14 cellular contexts compared by ENCODE assay signal in the genomic region with DNA sequence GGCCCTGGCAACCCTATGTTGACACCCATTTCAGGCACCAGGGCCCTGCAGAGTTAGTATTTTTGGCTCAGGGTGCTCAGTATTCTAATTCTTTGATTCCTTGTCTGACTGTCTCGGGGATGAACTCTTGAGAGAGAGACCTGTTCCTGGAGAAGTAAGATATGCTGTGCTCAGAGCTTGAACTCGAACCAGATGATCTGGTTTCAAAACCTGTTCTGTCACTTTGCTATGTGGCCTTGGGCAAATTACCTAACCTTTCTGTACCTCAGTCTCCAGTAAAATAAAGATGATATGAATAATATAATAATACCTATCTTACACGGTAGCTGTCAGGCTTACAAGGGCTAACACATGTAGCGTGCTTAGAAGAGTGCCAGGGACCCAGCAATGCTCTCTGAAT.
DNase-seq lines count a peak whose midpoint lies in the region; ATAC-seq and TF ChIP-seq lines count a peak whose summit lies in the region.
"Had no signal": no experiment of that assay in that cellular context is flagged by ENCODE, and none has a peak within 500 bp of the region (broad histone marks: within the 10 kb centered on the region; RNA-seq: fewer than 3 reads in every experiment).

No MANE protein-coding gene starts in this region.

- H3K27ac Mint-ChIP-seq in type B pancreatic cell: peak overlapping the region; percentile 95
- no peak overlapping the region for H3K27ac Mint-ChIP-seq in activated CD8-positive, alpha-beta memory T cell treated with anti-CD3 and anti-CD28 coated beads, Interleukin-2, amount 10 ng/mL, durations not matched to agents 7 days and 5 days
- H3K27ac Mint-ChIP-seq: activated naive CD8-positive, alpha-beta T cell treated with anti-CD3 and anti-CD28 coated beads, Interleukin-2, amount 10 ng/mL, durations not matched to agents 7 days and 5 days; IgD-negative memory B cell had no signal

- H3K27me3 ChIP-seq in muscle layer of colon (ENCODE audit: control insufficient read depth in 1 of 2, insufficient read depth in 2 of 2, low read length in 2 of 2): no peaks in the 10 kb centered on the region

- H3K36me3 Mint-ChIP-seq in type B pancreatic cell: no peaks in the 10 kb centered on the region
- no peaks in the 10 kb centered on the region for H3K36me3 Mint-ChIP-seq in activated CD8-positive, alpha-beta memory T cell treated with anti-CD3 and anti-CD28 coated beads, Interleukin-2, amount 10 ng/mL, durations not matched to agents 7 days and 5 days
- H3K36me3 Mint-ChIP-seq: activated naive CD8-positive, alpha-beta T cell treated with anti-CD3 and anti-CD28 coated beads, Interleukin-2, amount 10 ng/mL, durations not matched to agents 7 days and 5 days; IgD-negative memory B cell had no signal

- peaks cover 75% of the 10 kb centered on the region for H3K4me1 ChIP-seq in muscle layer of colon (ENCODE audit: insufficient read depth, low read length)

- peaks cover 54% of the 10 kb centered on the region for H3K4me1 Mint-ChIP-seq in type B pancreatic cell (ENCODE audit: unreplicated experiment)
- H3K4me1 Mint-ChIP-seq in activated CD8-positive, alpha-beta memory T cell treated with anti-CD3 and anti-CD28 coated beads, Interleukin-2, amount 10 ng/mL, durations not matched to agents 7 days and 5 days: no peaks in the 10 kb centered on the region
- H3K4me1 Mint-ChIP-seq: activated naive CD8-positive, alpha-beta T cell treated with anti-CD3 and anti-CD28 coated beads, Interleukin-2, amount 10 ng/mL, durations not matched to agents 7 days and 5 days; IgD-negative memory B cell had no signal

- H3K4me3 Mint-ChIP-seq in type B pancreatic cell: peak overlapping the region; percentile 83
- no peak overlapping the region for H3K4me3 Mint-ChIP-seq in activated CD8-positive, alpha-beta memory T cell treated with anti-CD3 and anti-CD28 coated beads, Interleukin-2, amount 10 ng/mL, durations not matched to agents 7 days and 5 days
- H3K4me3 Mint-ChIP-seq: activated naive CD8-positive, alpha-beta T cell treated with anti-CD3 and anti-CD28 coated beads, Interleukin-2, amount 10 ng/mL, durations not matched to agents 7 days and 5 days; IgD-negative memory B cell had no signal

- H3K36me3 ChIP-seq in muscle layer of colon (ENCODE audit: insufficient read depth, low read length): no peaks in the 10 kb centered on the region

- H3K27ac ChIP-seq in coronary artery: peak overlapping the region; percentile 65 to 80
- H3K27ac ChIP-seq in muscle layer of colon (ENCODE audit: low read depth, low read length): peak overlapping the region; percentile 35

- H3K9me3 Mint-ChIP-seq in type B pancreatic cell: no peaks in the 10 kb centered on the region
- peaks cover 3% of the 10 kb centered on the region for H3K9me3 Mint-ChIP-seq in activated CD8-positive, alpha-beta memory T cell treated with anti-CD3 and anti-CD28 coated beads, Interleukin-2, amount 10 ng/mL, durations not matched to agents 7 days and 5 days (ENCODE audit: low read depth)

- DNase-seq in SIG-M5 treated with dmso at 0.1 percent for 504 hours (lab: John Stamatoyannopoulos, UW; ENCODE audit: unreplicated experiment) (peak; percentile 52), SIG-M5 (lab: John Stamatoyannopoulos, UW) (no peak), coronary artery (ENCODE audit: low spot score) (no peak), type B pancreatic cell (ENCODE audit: extremely low spot score, unreplicated experiment) (no peak), NCI-H1092 (lab: John Stamatoyannopoulos, UW) (no peak)
- DNase-seq in activated CD8-positive, alpha-beta memory T cell treated with anti-CD3 and anti-CD28 coated beads, Interleukin-2, amount 10 ng/mL, durations not matched to agents 7 days and 5 days: no peak
- DNase-seq: activated naive CD8-positive, alpha-beta T cell treated with anti-CD3 and anti-CD28 coated beads, Interleukin-2, amount 10 ng/mL, durations not matched to agents 7 days and 5 days; NCI-H1436 treated with DMSO at 0.1 percent for 48 hours; NCI-H69; retina; SHP77 treated with DMSO at 0.1 percent for 48 hours had no signal

- H3K4me3 ChIP-seq in coronary artery (no peak overlapping the region), muscle layer of colon (ENCODE audit: low read depth in 1 of 2, low read length in 2 of 2) (no peak overlapping the region)

- no peaks in the 10 kb centered on the region for H3K9me3 ChIP-seq in muscle layer of colon (ENCODE audit: low read length)

- H3K27me3 Mint-ChIP-seq in type B pancreatic cell: no peaks in the 10 kb centered on the region
- peaks cover 12% of the 10 kb centered on the region for H3K27me3 Mint-ChIP-seq in activated CD8-positive, alpha-beta memory T cell treated with anti-CD3 and anti-CD28 coated beads, Interleukin-2, amount 10 ng/mL, durations not matched to agents 7 days and 5 days

- no peak for ATAC-seq in activated CD8-positive, alpha-beta memory T cell treated with anti-CD3 and anti-CD28 coated beads, Interleukin-2, amount 10 ng/mL, durations not matched to agents 7 days and 5 days
- ATAC-seq in HG03280 (IDR thresholded peaks at IDR 0.05; ENCODE audit: unreplicated experiment): no peak

- peak overlapping the region; percentile 9 for H3K9ac ChIP-seq in muscle layer of colon (ENCODE audit: low read length)

- CTCF ChIA-PET in activated CD8-positive, alpha-beta memory T cell treated with anti-CD3 and anti-CD28 coated beads, Interleukin-2, amount 10 ng/mL, durations not matched to agents 7 days and 5 days (lab: Charles Lee): no interaction called here

- TF ChIP-seq CTCF in coronary artery (IDR thresholded peaks at IDR 0.05) (no peak), type B pancreatic cell (conservative IDR thresholded peaks at IDR 0.05) (no peak)
